28 cellular contexts compared by ENCODE assay signal in genomic region chr20:42083280-42083679, GRCh38.
"Had no signal": no experiment of that assay in that cellular context is flagged by ENCODE, and none has a peak within 500 bp of the region (broad histone marks: within the 10 kb centered on the region; RNA-seq: fewer than 3 reads in every experiment).

No MANE protein-coding gene starts in this region.

- H3K4me3 ChIP-seq: ascending aorta, hepatocyte, ovary, sigmoid colon, smooth muscle cell, stomach, suprapubic skin, tibial nerve had no signal

- H3K27me3 ChIP-seq: ascending aorta, brain microvascular endothelial cell, foreskin keratinocyte, hepatocyte, neutrophil, ovary, sigmoid colon, stomach, suprapubic skin, tibial nerve had no signal

- ATAC-seq: activated naive CD4-positive, alpha-beta T cell treated with anti-CD3 and anti-CD28 coated beads, Interleukin-2, amount 50 U/mL, for 72 hours; activated T-helper 17 cell treated with anti-CD3 and anti-CD28 coated beads, Interleukin-2, amount 50 U/mL, for 72 hours; foreskin keratinocyte; left lobe of liver; natural killer cell; stimulated activated memory B cell treated with anti-CD40 and anti-IgM and Interleukin-4, amounts not matched to agents 10 μg/mL and 1 μg/mL and 100 μg/mL, for 72 hours; WTC11 had no signal

- H3K36me3 ChIP-seq: ascending aorta, brain microvascular endothelial cell, neutrophil, ovary, sigmoid colon, stomach, suprapubic skin, tibial nerve had no signal

- H2AFZ ChIP-seq: hepatocyte had no signal

- DNase-seq: activated CD8-positive, alpha-beta memory T cell treated with anti-CD3 and anti-CD28 coated beads for 24 hours; activated CD8-positive, alpha-beta memory T cell treated with anti-CD3 and anti-CD28 coated beads, Interleukin-2, amount 50 U/mL, for 4 hours; activated T-cell treated with anti-CD3 and anti-CD28 coated beads, Interleukin-2, amount 50 U/mL, for 24 hours; central memory CD4-positive, alpha-beta T cell; dermis blood vessel endothelial cell; effector memory CD4-positive, alpha-beta T cell; immature natural killer cell; mammary epithelial cell; midbrain; natural killer cell; sigmoid colon; stimulated activated CD4-positive, alpha-beta T cell treated with anti-CD3 and anti-CD28 coated beads, Interleukin-15, amount 100 ng/mL, for 24 hours; stomach; T1000 had no signal

- H3K4me2 ChIP-seq: hepatocyte, smooth muscle cell had no signal

- H3K4me1 ChIP-seq: ascending aorta, foreskin keratinocyte, sigmoid colon, stomach had no signal

- H3K79me2 ChIP-seq: hepatocyte had no signal

- H3K27ac ChIP-seq: ascending aorta, brain microvascular endothelial cell, foreskin keratinocyte, hepatocyte, neutrophil, ovary, sigmoid colon, stomach, suprapubic skin, tibial nerve had no signal
